ENCODE assay signal across 1 cellular context in genomic region chr4:54061873-54062272, GRCh38.
TF ChIP-seq lines count a peak whose summit lies in the region.

No MANE protein-coding gene starts in this region.

TF ChIP-seq in SK-N-SH treated with all-trans-retinoic acid at 6 μM for 48 hours, 23 proteins besides CTCF, POLR2A, EP300 and RAD21 (continued from another document):
- TF ChIP-seq BACH2 (CRISPR knock-in tag; IDR thresholded peaks at IDR 0.05; ENCODE audit: borderline replicate concordance) (no peak), GLIS3 (CRISPR knock-in tag; IDR thresholded peaks at IDR 0.05) (no peak), ESRRG (CRISPR knock-in tag; IDR thresholded peaks at IDR 0.05) (no peak), CREB5 (CRISPR knock-in tag; IDR thresholded peaks at IDR 0.05; ENCODE audit: low read depth) (no peak), ARNTL (CRISPR knock-in tag; IDR thresholded peaks at IDR 0.05; ENCODE audit: borderline replicate concordance, low read depth) (no peak), POU6F1 (CRISPR knock-in tag; IDR thresholded peaks at IDR 0.05; ENCODE audit: borderline replicate concordance, low read depth) (no peak), ZC3H10 (CRISPR knock-in tag; IDR thresholded peaks at IDR 0.05) (no peak), OSR1 (CRISPR knock-in tag; IDR thresholded peaks at IDR 0.05) (no peak)
TF ChIP-seq in SK-N-SH treated with all-trans-retinoic acid at 6 μM for 48 hours: peak in this region for 0.
